ENCODE assay signal across 8 cellular contexts in genomic region chr4:102826890-102827673, GRCh38. TPM values are rescaled to one million over a fixed set of nuclear protein-coding genes. Genes with fewer than 3 reads are reported as not detected.
DNase-seq lines count a peak whose midpoint lies in the region; ATAC-seq and TF ChIP-seq lines count a peak whose summit lies in the region.

TSS of gene UBE2D3 (minus strand) at chr4:102827551. CDS start at chr4:102826508, 1,043 bp downstream.

- TF ChIP-seq POLR2A in heart left ventricle (IDR thresholded peaks at IDR 0.05) = peak in 1 of 2 donors; percentile 25

- H3K4me3 ChIP-seq in heart left ventricle (peak within 1 kb of the TSS; percentile 83 to 99 (median 91)), upper lobe of right lung (peak within 1 kb of the TSS; percentile 93)

- H3K27me3 ChIP-seq in heart left ventricle (no peaks in the 10 kb centered on the region), upper lobe of right lung (no peaks in the 10 kb centered on the region)

- TF ChIP-seq CTCF in GM12872 (IDR thresholded peaks at IDR 0.05; ENCODE audit: insufficient read depth, low read depth, low read length) (peak; percentile 24; the same call in 1 of the 3 replicates), heart left ventricle (IDR thresholded peaks at IDR 0.05) (peak in 4 of 12 donors; percentile 16 to 32 (median 22)), upper lobe of right lung (IDR thresholded peaks at IDR 0.05) (no peak)

- DNase-seq in NCI-H1417 treated with DMSO at 0.1 percent for 48 hours (lab: John Stamatoyannopoulos, UW) (peak; percentile 87), SW 1271 (lab: John Stamatoyannopoulos, UW) (peak; percentile 59 to 83), heart left ventricle (peak; percentile 94 to 97 (median 95)), posterior vena cava (ENCODE audit: low spot score) (peak; percentile 99), upper lobe of right lung (peak; percentile 97)

- ATAC-seq in HG02759 (IDR thresholded peaks at IDR 0.05; ENCODE audit: unreplicated experiment) (peak; percentile 35), heart left ventricle (peak; percentile 59 to 78 (median 74)), upper lobe of right lung (peak; percentile 83)

- peaks cover 0 to 46% (median 37%) of the 10 kb centered on the region in 12 donors for H3K4me1 ChIP-seq in heart left ventricle
- H3K4me1 ChIP-seq in upper lobe of right lung = peaks cover 27% of the 10 kb centered on the region

- intact Hi-C loops in heart left ventricle (cut with DNase I) (loop anchor here in 7 of 10 donors (1.0 to 10.0 kb wide), 10 partner anchors 42 to 326 kb away; partner anchors contain the start of genes SLC9B1 (in 4 of the 7), CISD2 (in 3 of the 7), MANBA (in 2 of the 7) and NFKB1 (in 2 of the 7)), posterior vena cava (cut with DNase I) (loop anchor here in 1 of 2 donors (5.0 kb wide), 1 partner anchor 40 kb away; the partner anchor contains the start of gene CISD2), upper lobe of right lung (cut with DNase I) (no loop called here)

- 0 to 1% (median 0%) methylated on average over 61 to 73 of the region's 73 CpGs for WGBS in adipose tissue, 3 donors
- WGBS in heart left ventricle, 4 donors = 0 to 1% (median 0%) methylated on average over 47 to 73 of the region's 73 CpGs

- peak within 1 kb of the TSS; percentile 100 for H3K27ac ChIP-seq in adipose tissue (ENCODE audit: low read depth, low read length)
- H3K27ac ChIP-seq in heart left ventricle = peak within 1 kb of the TSS; percentile 100
- peak within 1 kb of the TSS; percentile 100 for H3K27ac ChIP-seq in upper lobe of right lung

- no peaks in the 10 kb centered on the region for H3K9me3 ChIP-seq in heart left ventricle
- no peaks in the 10 kb centered on the region for H3K9me3 ChIP-seq in upper lobe of right lung

- H3K36me3 ChIP-seq in heart left ventricle (peaks cover 0 to 25% (median 5%) of the 10 kb centered on the region in 9 donors), upper lobe of right lung (peaks cover 16% of the 10 kb centered on the region)

RNA-seq across cellular contexts. Expression of gene UBE2D3, which starts in this region (rescaled TPM):
- polyA plus RNA-seq in adipose tissue = 100 to 1,000 TPM; 125 to 275 (median 271) TPM
- total RNA-seq in heart left ventricle = 100 to 1,000 TPM; 216 to 381 (median 258) TPM
- 100 to 1,000 TPM in 1 of 2 donors, 10 to 100 TPM in 1; 87.4 to 351 TPM for polyA plus RNA-seq in heart left ventricle
- total RNA-seq in posterior vena cava = 100 to 1,000 TPM; 216 to 257 TPM
- total RNA-seq in upper lobe of right lung = 279 TPM

Comparison
In these comparisons a context has a peak if more than half of its experiments do, and no peak if none do; other contexts are left out.
1. Peak in every context shown above with its lines: DNase-seq, ATAC-seq, H3K4me3 ChIP-seq and H3K27ac ChIP-seq.